In genomic region chr2:173077506-173078177, GRCh38 we compare ENCODE assay signal across 9 cellular contexts. TPM values are rescaled to one million over a fixed set of nuclear protein-coding genes. Genes with fewer than 3 reads are reported as not detected.
A peak's percentile ranks its signal among the peaks of the same experiment; 100 is the strongest.
DNase-seq lines count a peak whose midpoint lies in the region; FAIRE-seq and TF ChIP-seq lines count a peak whose summit lies in the region.
"Had no signal": no experiment of that assay in that cellular context is flagged by ENCODE, and none has a peak within 500 bp of the region (broad histone marks: within the 10 kb centered on the region; RNA-seq: fewer than 3 reads in every experiment).

No MANE protein-coding gene starts in this region.

- CTCF ChIA-PET in endothelial cell of umbilical vein (lab: Charles Lee) = interaction anchor here (1.0 to 3.5 kb wide), 4 partner anchors 13 to 132 kb away, joined by 3 to 23 read pairs (median 7); no protein-coding TSS in a partner anchor

- POLR2A ChIA-PET in endothelial cell of umbilical vein (lab: Charles Lee) = no interaction called here

- H2AFZ ChIP-seq in endothelial cell of umbilical vein (ENCODE audit: low read depth, low read length) = no peak overlapping the region

- BruUV-seq in endothelial cell of umbilical vein (replicated peaks; lab: Mats Ljungman, UMichigan) = no TSS peak

- H3K36me3 ChIP-seq in endothelial cell of umbilical vein (ENCODE audit: control insufficient read depth in 2 of 2, extremely low read depth in 1 of 2, insufficient read depth in 2 of 2, low read length in 2 of 2) (no peaks in the 10 kb centered on the region), rectal smooth muscle tissue (ENCODE audit: control insufficient read depth, insufficient read depth, low read length) (no peaks in the 10 kb centered on the region)

- peak overlapping the region; percentile 97 for H3K4me2 ChIP-seq in endothelial cell of umbilical vein (ENCODE audit: insufficient read depth, low read length)

- no peak overlapping the region for H3K27ac ChIP-seq in endothelial cell of umbilical vein (ENCODE audit: insufficient read depth, low read depth, low read length)
- H3K27ac ChIP-seq in rectal smooth muscle tissue (ENCODE audit: low read depth, low read length) = peak overlapping the region; percentile 97

- intact Hi-C loops in endothelial cell of umbilical vein (cut with micrococcal nuclease) = loop anchor here (1.0 to 5.0 kb wide), 3 partner anchors 28 to 277 kb away; partner anchors contain the start of gene CDCA7

- peak overlapping the region; percentile 87 for H3K9ac ChIP-seq in endothelial cell of umbilical vein (replicated peaks; ENCODE audit: extremely low read depth, insufficient read depth, low read length)
- H3K9ac ChIP-seq in rectal smooth muscle tissue (ENCODE audit: low read length) = no peak overlapping the region

- peak; percentile 15 for FAIRE-seq in endothelial cell of umbilical vein (lab: Jason Lieb, UNC)

- TF ChIP-seq CTCF in endothelial cell of umbilical vein (IDR thresholded peaks at IDR 0.05; ENCODE audit: extremely low read depth in 1 of 2, insufficient read depth in 1 of 2, low read depth in 1 of 2, low read length in 2 of 2) = no peak

- H3K4me3 ChIP-seq in endothelial cell of umbilical vein (replicated peaks in 1 of 3; ENCODE audit: insufficient read depth in 1 of 3, low read depth in 1 of 3, low read length in 3 of 3) (peak overlapping the region in 1 of 3 experiments; percentile 86), rectal smooth muscle tissue (ENCODE audit: low read length) (no peak overlapping the region)

- DNase-seq in ELR (ENCODE audit: low read depth) = peak; percentile 68
- peak; percentile 79 for DNase-seq in OCI-M1 (lab: John Stamatoyannopoulos, UW)
- peak; percentile 73 for DNase-seq in endothelial cell of umbilical vein (ENCODE audit: low read depth, low spot score)
- no peak for DNase-seq in germinal center (ENCODE audit: low spot score)
- no peak for DNase-seq in NK-92 treated with Interleukin-12 subunit alpha and Interleukin-12 subunit beta, amount 100 ng/mL, for 24 hours (lab: John Stamatoyannopoulos, UW)
- DNase-seq in NCI-H345 treated with DMSO at 0.1 percent for 48 hours (lab: John Stamatoyannopoulos, UW; ENCODE audit: unreplicated experiment) = no peak
- DNase-seq in activated CD4-positive, alpha-beta T cell treated with anti-CD3 and anti-CD28 coated beads, Interleukin-2, amount 50 U/mL, for 1 hour = no peak
- DNase-seq: mesendoderm had no signal

- TF ChIP-seq POLR2A in endothelial cell of umbilical vein (IDR thresholded peaks at IDR 0.05; ENCODE audit: low read depth, low read length) = no peak

- H3K4me1 ChIP-seq in endothelial cell of umbilical vein (ENCODE audit: control insufficient read depth, extremely low read depth, insufficient read depth, low read length) (peaks cover 15% of the 10 kb centered on the region), rectal smooth muscle tissue (ENCODE audit: control insufficient read depth, insufficient read depth, low read length) (peaks cover 21% of the 10 kb centered on the region)

- H3K9me3 ChIP-seq in endothelial cell of umbilical vein (replicated peaks; ENCODE audit: control insufficient read depth, insufficient read depth, low read length) = no peaks in the 10 kb centered on the region

- H4K20me1 ChIP-seq in endothelial cell of umbilical vein (replicated peaks; ENCODE audit: control insufficient read depth, extremely low read depth, insufficient read depth, low read length) = no peaks in the 10 kb centered on the region

- H3K79me2 ChIP-seq in endothelial cell of umbilical vein (ENCODE audit: control insufficient read depth, insufficient read depth, low read length) = peaks cover 47% of the 10 kb centered on the region

- no peaks in the 10 kb centered on the region for H3K27me3 ChIP-seq in endothelial cell of umbilical vein (ENCODE audit: control insufficient read depth in 2 of 2, insufficient read depth in 2 of 2, low read length in 2 of 2)
- H3K27me3 ChIP-seq in rectal smooth muscle tissue (ENCODE audit: control insufficient read depth, insufficient read depth, low read length) = peaks cover 2% of the 10 kb centered on the region

- H3K9me1 ChIP-seq in endothelial cell of umbilical vein (replicated peaks; ENCODE audit: control insufficient read depth, extremely low read depth, insufficient read depth, low read length) = no peaks in the 10 kb centered on the region

- dilution Hi-C loops in endothelial cell of umbilical vein (cut with MboI; ENCODE audit: extremely low pct_ligation_motif_present, low sequenced_read_pairs) = no loop called here

TF ChIP-seq in endothelial cell of umbilical vein, 7 proteins besides CTCF, POLR2A, EP300 and RAD21:
- TF ChIP-seq POLR2AphosphoS5 (IDR thresholded peaks at IDR 0.05; ENCODE audit: insufficient read depth, low read depth, low read length) (no peak), FOS (IDR thresholded peaks at IDR 0.05; ENCODE audit: borderline replicate concordance, insufficient read depth, low read length) (no peak), MAX (IDR thresholded peaks at IDR 0.05; ENCODE audit: insufficient read depth, insufficient read length) (no peak), MYC (IDR thresholded peaks at IDR 0.05; ENCODE audit: low read depth, low read length) (no peak), EZH2 (IDR thresholded peaks at IDR 0.05; ENCODE audit: borderline replicate concordance, low read depth, low read length, severe bottlenecking) (no peak), JUN (IDR thresholded peaks at IDR 0.05; ENCODE audit: borderline replicate concordance, insufficient read depth, insufficient read length, low read depth) (no peak), GATA2 (IDR thresholded peaks at IDR 0.05; ENCODE audit: insufficient read depth, insufficient read length, low read depth, low read length) (no peak)
TF ChIP-seq in endothelial cell of umbilical vein: peak in this region for 0.

RNA-seq across cellular contexts. Expression of gene MAP3K20, which starts 2.0 kb away (rescaled TPM):
- total RNA-seq in endothelial cell of umbilical vein = 31.5 and 32.0 TPM in 2 replicates
- 6.3 and 7.8 TPM in 2 replicates for polyA plus RNA-seq in endothelial cell of umbilical vein
- 11.0 and 11.9 TPM in 2 replicates for polyA plus RNA-seq in endothelial cell of umbilical vein (2011; cell fraction: cytosol; rRNA removed)
- 9.9 and 12.1 TPM in 2 replicates for polyA plus RNA-seq in endothelial cell of umbilical vein (2011; cell fraction: nucleus; rRNA removed)
- polyA plus RNA-seq in endothelial cell of umbilical vein (2012) = 20.9 and 27.3 TPM in 2 replicates
- 17.3 and 22.5 TPM in 2 replicates for polyA minus RNA-seq in endothelial cell of umbilical vein
- polyA minus RNA-seq in endothelial cell of umbilical vein (2011; cell fraction: cytosol; rRNA and poly(A)+ RNA removed) = 25.4 TPM
- polyA minus RNA-seq in endothelial cell of umbilical vein (2011; cell fraction: nucleus; rRNA and poly(A)+ RNA removed) = 19.8 and 20.5 TPM in 2 replicates

Comparison
In these comparisons a context has a peak if more than half of its experiments do, and no peak if none do; other contexts are left out.
1. DNase-seq: peak in ELR (single experiment), OCI-M1 (single experiment) and endothelial cell of umbilical vein (single experiment); none in germinal center (single experiment), NK-92 treated with Interleukin-12 subunit alpha and Interleukin-12 subunit beta, amount 100 ng/mL, for 24 hours (single experiment), NCI-H345 treated with DMSO at 0.1 percent for 48 hours (single experiment) and activated CD4-positive, alpha-beta T cell treated with anti-CD3 and anti-CD28 coated beads, Interleukin-2, amount 50 U/mL, for 1 hour (single experiment).